In genomic region chr10:37520488-37520887, GRCh38 we compare ENCODE assay signal across 15 cellular contexts.
DNase-seq lines count a peak whose midpoint lies in the region; ATAC-seq and TF ChIP-seq lines count a peak whose summit lies in the region.
"Had no signal": no experiment of that assay in that cellular context is flagged by ENCODE, and none has a peak within 500 bp of the region (broad histone marks: within the 10 kb centered on the region; RNA-seq: fewer than 3 reads in every experiment).

No MANE protein-coding gene starts in this region.

- TF ChIP-seq CTCF in left ventricle myocardium inferior (IDR thresholded peaks at IDR 0.05; ENCODE audit: borderline replicate concordance) (no peak), psoas muscle (IDR thresholded peaks at IDR 0.05) (no peak)

- no peak overlapping the region for H3K27ac ChIP-seq in left ventricle myocardium inferior (replicated peaks)
- H3K27ac ChIP-seq in psoas muscle: no peak overlapping the region
- H3K27ac ChIP-seq: BLaER1 treated with 17β-estradiol and CSF1 and Interleukin-3, amounts not matched to agents 10 nM and 100 nM had no signal

- no peaks in the 10 kb centered on the region for H3K4me1 Mint-ChIP-seq in activated CD4-positive, alpha-beta T cell treated with anti-CD3 and anti-CD28 coated beads, Interleukin-2, amount 10 ng/mL, durations not matched to agents 24 days and 14 days
- H3K4me1 Mint-ChIP-seq: CD8-positive, alpha-beta memory T cell; H9 had no signal

- H3K36me3 ChIP-seq in left ventricle myocardium inferior (no peaks in the 10 kb centered on the region), psoas muscle (ENCODE audit: insufficient read depth in 1 of 2, low read depth in 1 of 2) (no peaks in the 10 kb centered on the region)
- H3K36me3 ChIP-seq: BLaER1 treated with 17β-estradiol and CSF1 and Interleukin-3, amounts not matched to agents 10 nM and 100 nM had no signal

- WGBS in psoas muscle, 3 donors: 29 to 56% (median 42%) methylated on average over 2 of the region's 2 CpGs

- H3K27ac Mint-ChIP-seq in activated CD4-positive, alpha-beta T cell treated with anti-CD3 and anti-CD28 coated beads, Interleukin-2, amount 10 ng/mL, durations not matched to agents 24 days and 14 days: no peak overlapping the region
- H3K27ac Mint-ChIP-seq: CD8-positive, alpha-beta memory T cell; H9 had no signal

- H3K4me1 ChIP-seq in left ventricle myocardium inferior (peaks cover 15% of the 10 kb centered on the region), psoas muscle (no peaks in the 10 kb centered on the region)

- no peak overlapping the region for H3K4me3 ChIP-seq in left ventricle myocardium inferior
- H3K4me3 ChIP-seq in psoas muscle: no peak overlapping the region
- H3K4me3 ChIP-seq: BLaER1 treated with 17β-estradiol and CSF1 and Interleukin-3, amounts not matched to agents 10 nM and 100 nM had no signal

- H3K36me3 Mint-ChIP-seq in activated CD4-positive, alpha-beta T cell treated with anti-CD3 and anti-CD28 coated beads, Interleukin-2, amount 10 ng/mL, durations not matched to agents 24 days and 14 days (ENCODE audit: low read depth): no peaks in the 10 kb centered on the region
- H3K36me3 Mint-ChIP-seq: CD8-positive, alpha-beta memory T cell had no signal

- H3K27me3 ChIP-seq in left ventricle myocardium inferior (ENCODE audit: low read depth) (no peaks in the 10 kb centered on the region), psoas muscle (ENCODE audit: insufficient read depth in 3 of 3, low read length in 2 of 3) (no peaks in the 10 kb centered on the region)
- H3K27me3 ChIP-seq: BLaER1 treated with 17β-estradiol and CSF1 and Interleukin-3, amounts not matched to agents 10 nM and 100 nM had no signal

- H3K9me3 ChIP-seq in left ventricle myocardium inferior (replicated peaks): no peaks in the 10 kb centered on the region
- no peaks in the 10 kb centered on the region for H3K9me3 ChIP-seq in psoas muscle
- H3K9me3 ChIP-seq: BLaER1 treated with 17β-estradiol and CSF1 and Interleukin-3, amounts not matched to agents 10 nM and 100 nM had no signal

- intact Hi-C loops in Right ventricle myocardium superior (cut with DNase I) (no loop called here), left ventricle myocardium inferior (cut with micrococcal nuclease) (no loop called here), left ventricle myocardium superior (cut with micrococcal nuclease) (no loop called here), psoas muscle (cut with DNase I) (no loop called here)
- intact Hi-C loops in activated CD4-positive, alpha-beta T cell treated with anti-CD3 and anti-CD28 coated beads, Interleukin-2, amount 10 ng/mL, durations not matched to agents 24 days and 14 days (cut with micrococcal nuclease): no loop called here

- no peak overlapping the region for H3K4me3 Mint-ChIP-seq in activated CD4-positive, alpha-beta T cell treated with anti-CD3 and anti-CD28 coated beads, Interleukin-2, amount 10 ng/mL, durations not matched to agents 24 days and 14 days
- H3K4me3 Mint-ChIP-seq: CD8-positive, alpha-beta memory T cell; H9 had no signal

- H3K27me3 Mint-ChIP-seq in activated CD4-positive, alpha-beta T cell treated with anti-CD3 and anti-CD28 coated beads, Interleukin-2, amount 10 ng/mL, durations not matched to agents 24 days and 14 days: no peaks in the 10 kb centered on the region
- H3K27me3 Mint-ChIP-seq: CD8-positive, alpha-beta memory T cell had no signal

- DNase-seq in Right ventricle myocardium superior (no peak), left ventricle myocardium inferior (no peak), left ventricle myocardium superior (no peak), psoas muscle (no peak), DMS79 (lab: John Stamatoyannopoulos, UW) (no peak), iPS-NIHi7 (ENCODE audit: extremely low spot score) (no peak)
- no peak for DNase-seq in activated CD4-positive, alpha-beta T cell treated with anti-CD3 and anti-CD28 coated beads, Interleukin-2, amount 10 ng/mL, durations not matched to agents 24 days and 14 days
- DNase-seq: 8988T; CD8-positive, alpha-beta memory T cell; COR-L47; DMS 273 treated with DMSO at 0.1 percent for 48 hours; DMS53; H9 had no signal

- peak; percentile 94 for ATAC-seq in Right ventricle myocardium superior (ENCODE audit: poor library complexity)
- ATAC-seq in left ventricle myocardium superior: peak; percentile 84
- ATAC-seq in psoas muscle: peak in 3 of 4 donors; percentile 44 to 60 (median 57)
- ATAC-seq: HepG2 had no signal

- no peaks in the 10 kb centered on the region for H3K9me3 Mint-ChIP-seq in activated CD4-positive, alpha-beta T cell treated with anti-CD3 and anti-CD28 coated beads, Interleukin-2, amount 10 ng/mL, durations not matched to agents 24 days and 14 days
